Comparison of ENCODE assay signal across 16 cellular contexts in the genomic region with DNA sequence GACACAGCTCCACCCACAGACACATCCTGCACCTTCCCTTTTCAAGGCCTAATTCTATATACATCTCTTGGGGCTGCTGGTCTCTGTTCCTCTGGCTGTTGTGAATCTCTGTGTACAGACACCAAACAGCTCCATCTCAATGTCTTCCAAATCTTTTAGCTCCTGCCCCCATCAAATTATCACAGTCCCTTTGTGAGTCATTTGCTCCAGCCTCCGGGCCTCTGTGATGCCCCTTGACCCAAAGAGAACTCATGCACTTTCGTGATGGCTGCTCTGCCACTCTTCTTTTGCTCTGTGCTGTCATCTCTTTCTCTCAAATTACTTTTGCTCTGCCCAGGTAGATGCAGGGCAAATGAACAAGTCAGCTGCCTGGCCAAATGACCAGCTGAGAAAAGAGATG.
A peak's percentile ranks its signal among the peaks of the same experiment; 100 is the strongest.
DNase-seq lines count a peak whose midpoint lies in the region; ATAC-seq, FAIRE-seq and TF ChIP-seq lines count a peak whose summit lies in the region.
"Had no signal": no experiment of that assay in that cellular context is flagged by ENCODE, and none has a peak within 500 bp of the region (broad histone marks: within the 10 kb centered on the region; RNA-seq: fewer than 3 reads in every experiment).

No MANE protein-coding gene starts in this region.

- no peaks in the 10 kb centered on the region for H3F3A ChIP-seq in neural progenitor cell (ENCODE audit: low read depth)

- H2BK120ac ChIP-seq in IMR-90 (ENCODE audit: low read depth, low read length) (peak overlapping the region; percentile 48; the same call in 1 of the 2 replicates), H1 (replicated peaks; ENCODE audit: low read depth, low read length) (no peak overlapping the region)

- peak overlapping the region; percentile 14 for H3K27ac Mint-ChIP-seq in neural progenitor cell
- H3K27ac Mint-ChIP-seq: CD14-positive monocyte; CD8-positive, alpha-beta T cell; H9 had no signal

- TF ChIP-seq CTCF in IMR-90 (conservative IDR thresholded peaks at IDR 0.05; ENCODE audit: low read depth, low read length) (no peak), H1 (IDR thresholded peaks at IDR 0.05; ENCODE audit: control extremely low read depth in 1 of 3, insufficient read depth in 1 of 3, low read depth in 1 of 3, low read length in 3 of 3) (no peak), neural progenitor cell (IDR thresholded peaks at IDR 0.05) (no peak)

- H2BK20ac ChIP-seq in IMR-90 (ENCODE audit: low read depth, low read length) (0 out of 2 replicates have a peak overlapping the region, but pooled peaks have one; percentile 16), H1 (ENCODE audit: low read length) (no peak overlapping the region)

- H3K23ac ChIP-seq in IMR-90 (ENCODE audit: low read depth, low read length), result no peak overlapping the region
- no peak overlapping the region for H3K23ac ChIP-seq in H1 (ENCODE audit: insufficient read length)

- H4K8ac ChIP-seq in IMR-90 (ENCODE audit: low read depth in 2 of 2, low read length in 2 of 2) (peak overlapping the region in 1 of 2 experiments; percentile 20; a peak in 1 of 4 replicates), H1 (ENCODE audit: extremely low read depth, insufficient read depth, low read length) (no peak overlapping the region)

- H4K91ac ChIP-seq in IMR-90 (ENCODE audit: insufficient read depth, low read depth, low read length), result no peak overlapping the region
- H4K91ac ChIP-seq in H1 (replicated peaks; ENCODE audit: insufficient read length, low read length), result no peak overlapping the region

- H2BK5ac ChIP-seq in IMR-90 (ENCODE audit: low read depth, low read length, poor library complexity, severe bottlenecking) (no peak overlapping the region), H1 (ENCODE audit: low read depth, low read length) (no peak overlapping the region)

- H3K36me3 ChIP-seq in IMR-90 (ENCODE audit: control insufficient read depth, insufficient read depth, low read length), result no peaks in the 10 kb centered on the region
- no peaks in the 10 kb centered on the region for H3K36me3 ChIP-seq in H1 (ENCODE audit: control insufficient read depth in 2 of 4, insufficient read depth in 4 of 4, low read length in 3 of 4)
- H3K36me3 ChIP-seq in neural progenitor cell, result no peaks in the 10 kb centered on the region

- H3K9ac ChIP-seq in IMR-90 (ENCODE audit: low read depth, low read length), result no peak overlapping the region
- no peak overlapping the region for H3K9ac ChIP-seq in H1 (replicated peaks in 1 of 4; ENCODE audit: extremely low read depth in 1 of 4, low read depth in 3 of 4, low read length in 3 of 4)
- no peak overlapping the region for H3K9ac ChIP-seq in neural progenitor cell
- H3K9ac ChIP-seq: GM23248 had no signal

- no peak for TF ChIP-seq EP300 in H1 (IDR thresholded peaks at IDR 0.05; ENCODE audit: borderline replicate concordance in 1 of 2, low read depth in 2 of 2, low read length in 2 of 2)

- H3K79me2 ChIP-seq in H1 (ENCODE audit: control insufficient read depth in 1 of 2, insufficient read depth in 2 of 2, low read length in 2 of 2) (no peaks in the 10 kb centered on the region), neural progenitor cell (ENCODE audit: low read depth) (no peaks in the 10 kb centered on the region)

- intact Hi-C loops in IMR-90 (cut with micrococcal nuclease), result no loop called here

- TF ChIP-seq RAD21 in IMR-90 (IDR thresholded peaks at IDR 0.05; ENCODE audit: low read length) (no peak), H1 (IDR thresholded peaks at IDR 0.05 in 1 of 2, conservative IDR thresholded peaks at IDR 0.05 in 1 of 2; ENCODE audit: low read depth in 2 of 2, low read length in 2 of 2) (no peak)

- dilution Hi-C loops in IMR-90 (cut with HindIII; ENCODE audit: low sequenced_read_pairs, unreplicated experiment), result no loop called here

- H4K5ac ChIP-seq in IMR-90 (ENCODE audit: low read depth, low read length), result peak overlapping the region; percentile 38; the same call in 1 of the 2 replicates
- no peak overlapping the region for H4K5ac ChIP-seq in H1 (ENCODE audit: insufficient read length, low read depth, low read length)

- no peaks in the 10 kb centered on the region for H3K9me3 ChIP-seq in IMR-90 (ENCODE audit: control insufficient read depth, insufficient read depth, low read length)
- no peaks in the 10 kb centered on the region for H3K9me3 ChIP-seq in H1 (ENCODE audit: insufficient read depth in 2 of 2, low read depth in 1 of 2, low read length in 1 of 2)
- H3K9me3 ChIP-seq in neural progenitor cell (ENCODE audit: low read depth), result no peaks in the 10 kb centered on the region
- H3K9me3 ChIP-seq: A549 had no signal

- in situ Hi-C loops in IMR-90 (cut with MboI; ENCODE audit: low sequenced_read_pairs), result loop anchor here (25.0 kb wide), 1 partner anchor 927 kb away; no protein-coding TSS in a partner anchor

- H3K9me1 ChIP-seq in IMR-90 (ENCODE audit: insufficient read depth, low read length), result no peaks in the 10 kb centered on the region

- DNase-seq in IMR-90 (no peak), H1 (ENCODE audit: low read depth in 1 of 2, low spot score in 2 of 2) (no peak), neural progenitor cell (ENCODE audit: low spot score) (no peak), midbrain (lab: John Stamatoyannopoulos, UW) (no peak), NCI-H82 treated with DMSO at 0.1 percent for 48 hours (lab: John Stamatoyannopoulos, UW; ENCODE audit: unreplicated experiment) (no peak), OCI-M1 (lab: John Stamatoyannopoulos, UW) (no peak)
- DNase-seq: CD8-positive, alpha-beta T cell; COR-L47; DND-41; GF-D8; GM23248; H9 had no signal

- no peaks in the 10 kb centered on the region for H3K4me1 Mint-ChIP-seq in neural progenitor cell
- H3K4me1 Mint-ChIP-seq: CD14-positive monocyte had no signal

- H3K4me2 ChIP-seq in IMR-90 (ENCODE audit: low read depth, low read length) (no peak overlapping the region), H1 (ENCODE audit: insufficient read depth in 1 of 2, low read depth in 2 of 2, low read length in 2 of 2) (no peak overlapping the region), neural progenitor cell (no peak overlapping the region)
- H3K4me2 ChIP-seq: A549 had no signal

- H3K27me3 ChIP-seq in IMR-90 (ENCODE audit: control insufficient read depth, insufficient read depth, low read length) (no peaks in the 10 kb centered on the region), H1 (replicated peaks in 1 of 4; ENCODE audit: control insufficient read depth in 3 of 4, extremely low read depth in 1 of 4, insufficient read depth in 3 of 4, low read length in 3 of 4) (peaks cover 0 to 1% (median 0%) of the 10 kb centered on the region in 4 experiments; a peak in 2 of 7 replicates), neural progenitor cell (no peaks in the 10 kb centered on the region)

- POLR2A ChIA-PET in IMR-90 (lab: Charles Lee; ENCODE audit: unreplicated experiment) (no interaction called here), H1 (lab: Charles Lee; ENCODE audit: partially characterized antibody) (no interaction called here)

- no peak overlapping the region for H2AFZ ChIP-seq in IMR-90 (replicated peaks; ENCODE audit: low read length, poor library complexity)
- 0 out of 2 replicates have a peak overlapping the region, but pooled peaks have one; percentile 9 for H2AFZ ChIP-seq in H1 (ENCODE audit: low read length)
- H2AFZ ChIP-seq in neural progenitor cell (replicated peaks), result no peak overlapping the region
- H2AFZ ChIP-seq: GM23248 had no signal

- H3K27ac ChIP-seq in IMR-90 (ENCODE audit: insufficient read depth, low read length), result no peak overlapping the region
- no peak overlapping the region for H3K27ac ChIP-seq in H1 (ENCODE audit: low read depth, low read length)
- no peak overlapping the region for H3K27ac ChIP-seq in neural progenitor cell
- H3K27ac ChIP-seq: A549, GM23248 had no signal

- H3K9me3 Mint-ChIP-seq in neural progenitor cell, result peaks cover 2% of the 10 kb centered on the region

- H3K27me3 Mint-ChIP-seq in neural progenitor cell (ENCODE audit: insufficient read depth, low read depth), result peaks cover 1% of the 10 kb centered on the region

- no peak overlapping the region for H3K4ac ChIP-seq in IMR-90 (ENCODE audit: low read depth, low read length)
- no peak overlapping the region for H3K4ac ChIP-seq in H1 (replicated peaks; ENCODE audit: insufficient read length, low read depth, low read length)

- H2BK15ac ChIP-seq in IMR-90 (ENCODE audit: low read depth, low read length) (no peak overlapping the region), H1 (ENCODE audit: low read length) (no peak overlapping the region)

- H2AK5ac ChIP-seq in IMR-90 (ENCODE audit: low read depth, low read length), result no peak overlapping the region
- no peak overlapping the region for H2AK5ac ChIP-seq in H1 (ENCODE audit: low read depth, low read length)

- no peak overlapping the region for H3K4me3 ChIP-seq in IMR-90 (ENCODE audit: insufficient read depth, low read depth, low read length)
- H3K4me3 ChIP-seq in H1 (ENCODE audit: extremely low read depth in 1 of 4, insufficient read depth in 2 of 4, low read depth in 3 of 4, low read length in 4 of 4), result no peak overlapping the region
- H3K4me3 ChIP-seq in neural progenitor cell, result no peak overlapping the region
- H3K4me3 ChIP-seq: A549, GM12878, GM23248 had no signal

- TF ChIP-seq POLR2A in IMR-90 (IDR thresholded peaks at IDR 0.05; ENCODE audit: low read depth, low read length), result no peak
- no peak for TF ChIP-seq POLR2A in H1 (IDR thresholded peaks at IDR 0.05; ENCODE audit: control extremely low read depth in 1 of 2, low read depth in 2 of 2, low read length in 2 of 2)

- no peak; the same call in 1 of the 2 replicates for ATAC-seq in IMR-90 (ENCODE audit: low read depth)
- ATAC-seq: A549; CD8-positive, alpha-beta T cell; GM12878 had no signal

- no peak for FAIRE-seq in H1 (lab: Jason Lieb, UNC)
- FAIRE-seq: A549, GM12878, GM18507 had no signal

- no TSS peak for BruUV-seq in IMR-90 (replicated peaks; lab: Mats Ljungman, UMichigan)

- H3K56ac ChIP-seq in IMR-90 (ENCODE audit: extremely low read depth, insufficient read depth, low read length) (no peak overlapping the region), H1 (replicated peaks; ENCODE audit: insufficient read length, low read depth, low read length) (no peak overlapping the region)

- no peak overlapping the region for H2AK9ac ChIP-seq in IMR-90 (replicated peaks; ENCODE audit: low read depth, low read length, poor library complexity)

- H3K4me3 Mint-ChIP-seq in neural progenitor cell, result no peak overlapping the region
- H3K4me3 Mint-ChIP-seq: CD14-positive monocyte; CD8-positive, alpha-beta T cell; H9 had no signal

- H3K79me1 ChIP-seq in IMR-90 (ENCODE audit: low read depth in 1 of 2, low read length in 2 of 2) (no peaks in the 10 kb centered on the region), H1 (ENCODE audit: low read depth, low read length) (no peaks in the 10 kb centered on the region)

- H3K18ac ChIP-seq in IMR-90 (ENCODE audit: low read depth, low read length) (peak overlapping the region; percentile 8; the same call in 1 of the 2 replicates), H1 (ENCODE audit: extremely low read depth, low read length) (no peak overlapping the region)

- no peaks in the 10 kb centered on the region for H4K20me1 ChIP-seq in IMR-90 (ENCODE audit: insufficient read depth, low read length)
- no peaks in the 10 kb centered on the region for H4K20me1 ChIP-seq in H1 (replicated peaks in 1 of 2; ENCODE audit: control insufficient read depth in 1 of 2, insufficient read depth in 2 of 2, low read length in 2 of 2)
- H4K20me1 ChIP-seq in neural progenitor cell (ENCODE audit: low read depth), result no peaks in the 10 kb centered on the region

- WGBS in IMR-90 (ENCODE audit: extremely low coverage in 2 of 2, insufficient read length in 1 of 2), 2 experiments, result no CpG with 5 or more reads among the region's 2 CpGs
- 86% methylated on average over 2 of the region's 2 CpGs; no CpG with 5 or more reads in 1 of the 2 experiments for WGBS in H1 (ENCODE audit: extremely low coverage in 1 of 2, insufficient coverage in 1 of 2, insufficient read length in 1 of 2, insufficient replicate concordance in 2 of 2, low coverage in 1 of 2, low lambda C conversion rate in 2 of 2, missing lambda C conversion rate in 1 of 2), 2 experiments

- CTCF ChIA-PET in IMR-90 (lab: Yijun Ruan, JAX) (no interaction called here), H1 (lab: Charles Lee; ENCODE audit: partially characterized antibody) (interaction anchor here (0.6 kb wide), 1 partner anchor 759 kb away, joined by 3 read pairs; no protein-coding TSS in a partner anchor)

- H3K23me2 ChIP-seq in H1 (ENCODE audit: low read depth, low read length), result no peaks in the 10 kb centered on the region

- 0 out of 2 replicates have a peak overlapping the region, but pooled peaks have one; percentile 18 for H3K14ac ChIP-seq in IMR-90 (replicated peaks; ENCODE audit: low read depth, low read length)
- no peak overlapping the region for H3K14ac ChIP-seq in H1 (ENCODE audit: insufficient read length)

- H2BK12ac ChIP-seq in H1 (ENCODE audit: low read depth, low read length), result no peak overlapping the region

- H3K36me3 Mint-ChIP-seq in neural progenitor cell, result no peaks in the 10 kb centered on the region
- H3K36me3 Mint-ChIP-seq: CD14-positive monocyte; CD8-positive, alpha-beta T cell had no signal

- H3K4me1 ChIP-seq in IMR-90 (ENCODE audit: control insufficient read depth, insufficient read depth, low read length) (0 out of 2 replicates have a peak, but pooled peaks cover 2% of the 10 kb centered on the region), H1 (replicated peaks in 1 of 4; ENCODE audit: control insufficient read depth in 3 of 4, insufficient read depth in 4 of 4, low read length in 3 of 4) (no peaks in the 10 kb centered on the region), neural progenitor cell (no peaks in the 10 kb centered on the region)
- H3K4me1 ChIP-seq: A549 had no signal
